In the genomic region with DNA sequence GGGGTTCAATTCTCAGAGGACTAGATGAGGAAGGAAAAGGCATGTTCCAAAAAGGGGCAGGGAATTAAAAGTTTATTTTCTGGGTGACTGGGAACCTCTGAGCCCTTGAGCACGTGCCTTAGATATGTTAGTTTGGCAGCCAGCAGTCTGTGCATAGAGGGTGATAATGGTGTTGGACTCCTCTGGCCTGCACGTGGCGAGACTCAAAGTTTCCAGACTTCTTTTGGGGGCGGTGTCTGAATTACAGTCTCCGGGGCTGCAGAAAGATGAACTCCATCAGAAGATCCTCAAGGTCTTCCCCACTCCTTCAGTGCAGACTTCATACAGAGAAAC, we compare ENCODE assay signal across 9 cellular contexts. TPM values are rescaled to one million over a fixed set of nuclear protein-coding genes. Genes with fewer than 3 reads are reported as not detected.
DNase-seq lines count a peak whose midpoint lies in the region; ATAC-seq, FAIRE-seq and TF ChIP-seq lines count a peak whose summit lies in the region.
"Had no signal": no experiment of that assay in that cellular context is flagged by ENCODE, and none has a peak within 500 bp of the region (broad histone marks: within the 10 kb centered on the region; RNA-seq: fewer than 3 reads in every experiment).

No MANE protein-coding gene starts in this region.

- no peak for FAIRE-seq in A549 (lab: Jason Lieb, UNC)
- FAIRE-seq: islet of Langerhans had no signal

- WGBS in A549 (ENCODE audit: missing lambda C conversion rate) = 11% methylated on average over 3 of the region's 5 CpGs
- WGBS in right cardiac atrium = 2% methylated on average over 5 of the region's 5 CpGs
- 16% methylated on average over 5 of the region's 5 CpGs for WGBS in smooth muscle cell (ENCODE audit: low lambda C conversion rate)

- DNase-seq in A549 (ENCODE audit: low read depth in 1 of 2, low spot score in 1 of 2) (no peak), HFFc6 (no peak), right cardiac atrium (peak in 2 of 3 donors; percentile 43 to 72), smooth muscle cell (lab: John Stamatoyannopoulos, UW; ENCODE audit: unreplicated experiment) (no peak), NCI-H1436 treated with DMSO at 0.1 percent for 48 hours (lab: John Stamatoyannopoulos, UW) (no peak), C1 segment of cervical spinal cord (lab: John Stamatoyannopoulos, UW) (no peak)
- peak in 1 of 2 donors; percentile 3 for DNase-seq in activated T-cell treated with anti-CD3 and anti-CD28 coated beads, Interleukin-2, amount 50 U/mL, for 72 hours

- H3K9ac ChIP-seq in smooth muscle cell (ENCODE audit: low read depth) = no peak overlapping the region

- H3K4me1 ChIP-seq in A549 (peaks cover 39% of the 10 kb centered on the region), right cardiac atrium (ENCODE audit: control insufficient read depth, insufficient read depth, low read length) (peaks cover 3% of the 10 kb centered on the region), smooth muscle cell (ENCODE audit: low read depth) (peaks cover 10% of the 10 kb centered on the region)

- H3K9me3 ChIP-seq in A549 = no peaks in the 10 kb centered on the region
- H3K9me3 ChIP-seq in right cardiac atrium (ENCODE audit: control insufficient read depth, low read length) = no peaks in the 10 kb centered on the region
- no peaks in the 10 kb centered on the region for H3K9me3 ChIP-seq in smooth muscle cell (replicated peaks; ENCODE audit: low read depth)

- intact Hi-C loops in right cardiac atrium (cut with DNase I) = loop anchor here in 1 of 4 donors (5.0 kb wide), 1 partner anchor 150 kb away; no protein-coding TSS in a partner anchor

- H3K4me1 Mint-ChIP-seq in HFFc6 (ENCODE audit: low read depth) = peaks cover 31% of the 10 kb centered on the region
- peaks cover 18% of the 10 kb centered on the region for H3K4me1 Mint-ChIP-seq in activated T-cell treated with anti-CD3 and anti-CD28 coated beads, Interleukin-2, amount 50 U/mL, for 72 hours (ENCODE audit: low read depth)

- H2AFZ ChIP-seq in smooth muscle cell (ENCODE audit: low read depth) = peak overlapping the region; percentile 87

- H3K36me3 Mint-ChIP-seq in HFFc6 (ENCODE audit: low read depth) = no peaks in the 10 kb centered on the region
- H3K36me3 Mint-ChIP-seq in activated T-cell treated with anti-CD3 and anti-CD28 coated beads, Interleukin-2, amount 50 U/mL, for 72 hours (ENCODE audit: insufficient read depth in 2 of 2) = no peaks in the 10 kb centered on the region

- H3K27me3 ChIP-seq in right cardiac atrium (ENCODE audit: control insufficient read depth, insufficient read depth) (no peaks in the 10 kb centered on the region), smooth muscle cell (ENCODE audit: low read depth) (peaks cover 15% of the 10 kb centered on the region)

- H3K9me3 Mint-ChIP-seq in HFFc6 = no peaks in the 10 kb centered on the region
- H3K9me3 Mint-ChIP-seq in activated T-cell treated with anti-CD3 and anti-CD28 coated beads, Interleukin-2, amount 50 U/mL, for 72 hours = no peaks in the 10 kb centered on the region

- peak overlapping the region; percentile 58 for H3K4me3 ChIP-seq in A549
- peak overlapping the region; percentile 54 for H3K4me3 ChIP-seq in right cardiac atrium (ENCODE audit: low read length)
- H3K4me3 ChIP-seq in smooth muscle cell = peak overlapping the region; percentile 59

- CTCF ChIA-PET in A549 (lab: Yijun Ruan, JAX) = interaction anchor here (0.6 to 4.7 kb wide), 4 partner anchors 27 to 815 kb away, joined by 3 to 24 read pairs (median 3); no protein-coding TSS in a partner anchor

- peak overlapping the region; percentile 85 to 92 for H3K27ac ChIP-seq in A549
- peak overlapping the region; percentile 40 for H3K27ac ChIP-seq in right cardiac atrium (ENCODE audit: low read length)
- H3K27ac ChIP-seq in smooth muscle cell (ENCODE audit: low read depth) = no peak overlapping the region

- peak overlapping the region; percentile 71; the same call in 1 of the 2 replicates for H3K27ac Mint-ChIP-seq in HFFc6
- no peak overlapping the region for H3K27ac Mint-ChIP-seq in activated T-cell treated with anti-CD3 and anti-CD28 coated beads, Interleukin-2, amount 50 U/mL, for 72 hours

- ATAC-seq in A549 (peak; percentile 31 to 65; a peak in 5 of 6 replicates), right cardiac atrium (peak; percentile 45 to 70), GM21619 (IDR thresholded peaks at IDR 0.05; ENCODE audit: unreplicated experiment) (no peak)
- ATAC-seq in activated T-cell treated with anti-CD3 and anti-CD28 coated beads, Interleukin-2, amount 50 U/mL, for 72 hours (replicated peaks in 1 of 2) = no peak

- H3K4me2 ChIP-seq in A549 (peak overlapping the region; percentile 96), smooth muscle cell (peak overlapping the region; percentile 86)

- TF ChIP-seq RAD21 in A549 (conservative IDR thresholded peaks at IDR 0.05 in 1 of 2, IDR thresholded peaks at IDR 0.05 in 1 of 2) = no peak

- H3F3A ChIP-seq in smooth muscle cell (ENCODE audit: low read depth) = peaks cover 8% of the 10 kb centered on the region

- peaks cover 7% of the 10 kb centered on the region for H3K79me2 ChIP-seq in smooth muscle cell (ENCODE audit: low read depth)

- TF ChIP-seq POLR2A in A549 (IDR thresholded peaks at IDR 0.05; ENCODE audit: low read length) = no peak

- TF ChIP-seq CTCF in A549 (IDR thresholded peaks at IDR 0.05) (no peak), HFFc6 (IDR thresholded peaks at IDR 0.05) (no peak), smooth muscle cell (IDR thresholded peaks at IDR 0.05; ENCODE audit: borderline replicate concordance, insufficient read depth, poor library complexity, severe bottlenecking) (no peak)

- no peaks in the 10 kb centered on the region for H3K36me3 ChIP-seq in smooth muscle cell (ENCODE audit: low read depth)

- H3K4me3 Mint-ChIP-seq in HFFc6 = peak overlapping the region; percentile 88
- H3K4me3 Mint-ChIP-seq in activated T-cell treated with anti-CD3 and anti-CD28 coated beads, Interleukin-2, amount 50 U/mL, for 72 hours = peak overlapping the region; percentile 74 to 88

- peaks cover 32% of the 10 kb centered on the region for H4K20me1 ChIP-seq in smooth muscle cell (ENCODE audit: low read depth)

- POLR2A ChIA-PET in A549 (lab: Yijun Ruan, JAX) = interaction anchor here (0.6 to 1.4 kb wide), 5 partner anchors 17 to 579 kb away, joined by 3 to 10 read pairs (median 6); no protein-coding TSS in a partner anchor

- no peak for TF ChIP-seq EP300 in A549 (IDR thresholded peaks at IDR 0.05)

- H3K27me3 Mint-ChIP-seq in HFFc6 (ENCODE audit: insufficient read depth) = peaks cover 2% of the 10 kb centered on the region; the same call in 1 of the 2 replicates
- H3K27me3 Mint-ChIP-seq in activated T-cell treated with anti-CD3 and anti-CD28 coated beads, Interleukin-2, amount 50 U/mL, for 72 hours (ENCODE audit: low read depth) = peaks cover 36% of the 10 kb centered on the region

TF ChIP-seq in A549, 52 proteins besides CTCF, POLR2A, EP300 and RAD21:
- TF ChIP-seq, protein P1, sequence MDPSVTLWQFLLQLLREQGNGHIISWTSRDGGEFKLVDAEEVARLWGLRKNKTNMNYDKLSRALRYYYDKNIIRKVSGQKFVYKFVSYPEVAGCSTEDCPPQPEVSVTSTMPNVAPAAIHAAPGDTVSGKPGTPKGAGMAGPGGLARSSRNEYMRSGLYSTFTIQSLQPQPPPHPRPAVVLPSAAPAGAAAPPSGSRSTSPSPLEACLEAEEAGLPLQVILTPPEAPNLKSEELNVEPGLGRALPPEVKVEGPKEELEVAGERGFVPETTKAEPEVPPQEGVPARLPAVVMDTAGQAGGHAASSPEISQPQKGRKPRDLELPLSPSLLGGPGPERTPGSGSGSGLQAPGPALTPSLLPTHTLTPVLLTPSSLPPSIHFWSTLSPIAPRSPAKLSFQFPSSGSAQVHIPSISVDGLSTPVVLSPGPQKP (IDR thresholded peaks at IDR 0.05; ENCODE audit: low read depth, low read length) = no peak
- TF ChIP-seq, protein P2, sequence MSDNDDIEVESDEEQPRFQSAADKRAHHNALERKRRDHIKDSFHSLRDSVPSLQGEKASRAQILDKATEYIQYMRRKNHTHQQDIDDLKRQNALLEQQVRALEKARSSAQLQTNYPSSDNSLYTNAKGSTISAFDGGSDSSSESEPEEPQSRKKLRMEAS (IDR thresholded peaks at IDR 0.05) = peak; percentile 84; the same call in 1 of the 2 replicates
- TF ChIP-seq RNF2 (IDR thresholded peaks at IDR 0.05; ENCODE audit: borderline replicate concordance, low read depth) (no peak), KDM1A (IDR thresholded peaks at IDR 0.05; ENCODE audit: low read depth) (no peak)

RNA-seq across cellular contexts. Expression of a gene that starts 0.9 kb away (rescaled TPM):
- polyA plus RNA-seq in A549 (2011; rRNA removed) (4.6 and 5.5 TPM in 2 replicates), A549 (2017; fragmentation: RNase III; extraction: RNeasy Plus Mini Kit Qiagen cat#74134 plus additional on column Dnase treatment) (5.5 to 6.9 TPM (median 6.0 TPM) in 3 replicates), right cardiac atrium (4.0 TPM), smooth muscle cell (5.5 and 8.8 TPM in 2 replicates)
- polyA plus RNA-seq in A549 (2012; cell fraction: cytosol; rRNA removed) = 6.1 and 9.1 TPM in 2 replicates
- 7.8 and 14.2 TPM in 2 replicates for polyA plus RNA-seq in A549 (2012; cell fraction: nucleus; rRNA removed)
- 4.8 and 6.3 TPM in 2 replicates for polyA minus RNA-seq in A549 (2011; rRNA and poly(A)+ RNA removed)
- 1 to 10 TPM; 3.3 to 4.7 (median 3.6) TPM for total RNA-seq in HFFc6 (2021; fragmentation: NEBNext Ultra II Directional; extraction: Animal tissue kit (Norgen Biotek cat#: 25700))
- total RNA-seq in activated T-cell treated with anti-CD3 and anti-CD28 coated beads, Interleukin-2, amount 50 U/mL, for 72 hours = under 1 TPM; 0.86 to 0.94 TPM
- total RNA-seq in right cardiac atrium (1 to 10 TPM; 8.4 to 9.4 (median 8.8) TPM), smooth muscle cell (3.7 and 4.7 TPM in 2 replicates)

Comparison
In these comparisons a context has a peak if more than half of its experiments do, and no peak if none do; other contexts are left out.
1. ATAC-seq: peak in A549 (2 of 2) and right cardiac atrium (2 of 2); none in activated T-cell treated with anti-CD3 and anti-CD28 coated beads, Interleukin-2, amount 50 U/mL, for 72 hours (0 of 2) and GM21619 (single experiment).
2. DNase-seq: peak in right cardiac atrium (2 of 3); none in A549 (0 of 2), HFFc6 (single experiment), smooth muscle cell (single experiment), NCI-H1436 treated with DMSO at 0.1 percent for 48 hours (single experiment) and C1 segment of cervical spinal cord (0 of 14).
3. Peak in every context shown above with its lines, with median percentiles within 50 percentile points of each other: H3K4me3 ChIP-seq.